29 cellular contexts compared by ENCODE assay signal in the genomic region with DNA sequence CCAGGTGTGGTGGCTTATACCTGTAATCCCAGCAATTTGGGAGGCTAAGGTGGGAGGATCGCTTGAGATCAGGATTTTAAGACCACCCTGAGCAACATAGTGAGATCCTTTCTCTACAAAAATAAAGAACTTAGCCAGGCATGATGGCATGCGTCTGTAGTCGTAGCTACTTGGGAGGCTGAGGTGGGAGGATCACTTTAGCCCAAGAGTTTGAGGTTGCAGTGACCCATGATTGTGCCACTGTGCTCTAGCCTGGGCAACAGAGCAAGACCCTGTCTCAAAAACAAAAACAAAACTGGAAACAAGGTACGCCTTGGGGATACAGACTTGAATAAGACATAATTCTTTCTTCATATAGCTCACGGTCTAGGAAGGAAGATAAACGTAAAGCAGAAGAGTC.
"Had no signal": no experiment of that assay in that cellular context is flagged by ENCODE, and none has a peak within 500 bp of the region (broad histone marks: within the 10 kb centered on the region; RNA-seq: fewer than 3 reads in every experiment).

No MANE protein-coding gene starts in this region.

- H3K4me1 ChIP-seq: colonic mucosa, foreskin keratinocyte had no signal

- DNase-seq: colonic mucosa; cortex of kidney; dermis blood vessel endothelial cell; effector CD4-positive, alpha-beta T cell; effector CD8-positive, alpha-beta T cell; effector memory CD4-positive, alpha-beta T cell; effector memory CD8-positive, alpha-beta T cell; endodermal cell; erythroblast; esophagus squamous epithelium; foreskin fibroblast; foreskin keratinocyte; foreskin melanocyte; gastrocnemius medialis; glutamatergic neuron; head of caudate nucleus; heart left ventricle; heart right ventricle had no signal

- H3K4me2 ChIP-seq: hepatocyte had no signal

- H3K79me2 ChIP-seq: hepatocyte had no signal

- H3K27me3 ChIP-seq: colonic mucosa, gastroesophageal sphincter had no signal

- H3K27ac ChIP-seq: colonic mucosa, coronary artery, epithelial cell of prostate, esophagus muscularis mucosa, foreskin keratinocyte, gastrocnemius medialis, gastroesophageal sphincter, hepatocyte had no signal

- H3K27ac Mint-ChIP-seq: dendritic cell treated with granulocyte-macrophage colony-stimulating factor and Interleukin-4, amounts not matched to agents 40 ng/mL and 50 ng/mL, for 4 days; effector memory CD8-positive, alpha-beta T cell; endodermal cell had no signal

- H3K4me3 ChIP-seq: colonic mucosa, coronary artery, dorsolateral prefrontal cortex, esophagus muscularis mucosa, esophagus squamous epithelium, gastrocnemius medialis, gastroesophageal sphincter, heart left ventricle, heart right ventricle, hepatocyte had no signal

- FAIRE-seq: endometrium, endothelial cell of umbilical vein, frontal cortex had no signal

- H2AFZ ChIP-seq: hepatocyte had no signal

- H3K36me3 ChIP-seq: colonic mucosa, esophagus muscularis mucosa, esophagus squamous epithelium, gastrocnemius medialis, gastroesophageal sphincter, heart left ventricle, heart right ventricle had no signal

- H3K4me1 Mint-ChIP-seq: endodermal cell had no signal

- ATAC-seq: effector memory CD8-positive, alpha-beta T cell; esophagus mucosa; foreskin keratinocyte; gastrocnemius medialis; gastroesophageal sphincter; heart left ventricle; heart right ventricle had no signal

- H3K9me3 ChIP-seq: colonic mucosa, esophagus muscularis mucosa, esophagus squamous epithelium, gastrocnemius medialis, gastroesophageal sphincter, heart left ventricle, heart right ventricle had no signal

- H3K9me3 Mint-ChIP-seq: dendritic cell treated with granulocyte-macrophage colony-stimulating factor and Interleukin-4, amounts not matched to agents 40 ng/mL and 50 ng/mL, for 4 days; effector memory CD8-positive, alpha-beta T cell; endodermal cell had no signal

- H3K4me3 Mint-ChIP-seq: dendritic cell treated with granulocyte-macrophage colony-stimulating factor and Interleukin-4, amounts not matched to agents 40 ng/mL and 50 ng/mL, for 4 days; effector memory CD8-positive, alpha-beta T cell; endodermal cell had no signal
